Comparison of ENCODE assay signal across 11 cellular contexts in genomic region chr7:26195867-26196266, GRCh38. TPM values are rescaled to one million over a fixed set of nuclear protein-coding genes. Genes with fewer than 3 reads are reported as not detected.
A peak's percentile ranks its signal among the peaks of the same experiment; 100 is the strongest.
DNase-seq lines count a peak whose midpoint lies in the region; ATAC-seq and TF ChIP-seq lines count a peak whose summit lies in the region.
"Had no signal": no experiment of that assay in that cellular context is flagged by ENCODE, and none has a peak within 500 bp of the region (broad histone marks: within the 10 kb centered on the region; RNA-seq: fewer than 3 reads in every experiment).

No MANE protein-coding gene starts in this region.

- H4K20me1 ChIP-seq in OCI-LY7 (ENCODE audit: insufficient read depth, low read length) (peaks cover 80% of the 10 kb centered on the region), osteoblast (ENCODE audit: insufficient read depth, low read length) (peaks cover 84% of the 10 kb centered on the region)

- TF ChIP-seq CTCF in GM12865 (IDR thresholded peaks at IDR 0.05; ENCODE audit: insufficient read depth, low read depth, low read length, missing control alignments) (no peak), OCI-LY7 (conservative IDR thresholded peaks at IDR 0.05; ENCODE audit: low read length) (no peak), osteoblast (IDR thresholded peaks at IDR 0.05; ENCODE audit: extremely low read depth, low read depth, low read length) (no peak)

- H3K9me2 ChIP-seq in OCI-LY7 (ENCODE audit: insufficient read depth, low read length): no peaks in the 10 kb centered on the region

- H3K4me3 ChIP-seq in GM12865 (ENCODE audit: low read depth, low read length) (peak overlapping the region; percentile 80), OCI-LY7 (ENCODE audit: low read depth, low read length, poor library complexity, severe bottlenecking) (peak overlapping the region; percentile 99), ectodermal cell (ENCODE audit: insufficient read depth, low read depth, low read length) (peak overlapping the region; percentile 98), osteoblast (ENCODE audit: insufficient read depth, low read length) (no peak overlapping the region)

- H3K4me1 ChIP-seq in OCI-LY7 (ENCODE audit: insufficient read depth, low read length, poor library complexity, severe bottlenecking) (peaks cover 54% of the 10 kb centered on the region), ectodermal cell (ENCODE audit: control insufficient read depth, insufficient read depth, low read length) (peaks cover 28% of the 10 kb centered on the region), osteoblast (ENCODE audit: insufficient read depth, low read length) (peaks cover 21% of the 10 kb centered on the region)

- CTCF ChIA-PET in OCI-LY7 (lab: Charles Lee; ENCODE audit: unreplicated experiment): no interaction called here

- ATAC-seq in GM19023 (IDR thresholded peaks at IDR 0.05; ENCODE audit: unreplicated experiment): no peak

- intact Hi-C loops in OCI-LY7 (cut with micrococcal nuclease; ENCODE audit: unreplicated experiment): no loop called here

- H3K79me2 ChIP-seq in OCI-LY7 (ENCODE audit: insufficient read depth, low read depth, low read length) (peaks cover 97% of the 10 kb centered on the region), osteoblast (ENCODE audit: insufficient read depth, low read length) (peaks cover 81% of the 10 kb centered on the region)

- WGBS in ectodermal cell, 2 experiments: 91 to 94% methylated on average over 6 of the region's 6 CpGs

- H3K27ac ChIP-seq in OCI-LY7 (ENCODE audit: low read depth, low read length, poor library complexity, severe bottlenecking): no peak overlapping the region
- H3K27ac ChIP-seq in ectodermal cell (ENCODE audit: insufficient read depth, low read depth, low read length, poor library complexity, severe bottlenecking): no peak overlapping the region
- H3K27ac ChIP-seq in osteoblast (ENCODE audit: low read depth, low read length): no peak overlapping the region

- H3K9me3 ChIP-seq in OCI-LY7 (ENCODE audit: low read length) (no peaks in the 10 kb centered on the region), ectodermal cell (ENCODE audit: control insufficient read depth, low read length) (no peaks in the 10 kb centered on the region), osteoblast (ENCODE audit: low read depth, low read length) (no peaks in the 10 kb centered on the region)

- peak overlapping the region; percentile 93 for H3K4me2 ChIP-seq in OCI-LY7 (ENCODE audit: low read length)
- H3K4me2 ChIP-seq in osteoblast (ENCODE audit: insufficient read depth, low read length): peak overlapping the region; percentile 84

- H3K27me3 ChIP-seq in ectodermal cell (ENCODE audit: control insufficient read depth, insufficient read depth, low read length, poor library complexity, severe bottlenecking) (no peaks in the 10 kb centered on the region), osteoblast (ENCODE audit: insufficient read depth, low read length) (no peaks in the 10 kb centered on the region)

- H3K36me3 ChIP-seq in OCI-LY7 (ENCODE audit: insufficient read depth, low read length) (peaks cover 97% of the 10 kb centered on the region), ectodermal cell (ENCODE audit: control insufficient read depth, insufficient read depth, low read length) (peaks cover 61% of the 10 kb centered on the region), osteoblast (ENCODE audit: insufficient read depth, low read length) (peaks cover 73% of the 10 kb centered on the region)

- H2AFZ ChIP-seq in OCI-LY7 (ENCODE audit: low read length): no peak overlapping the region
- H2AFZ ChIP-seq in osteoblast (ENCODE audit: low read length): no peak overlapping the region

- DNase-seq in GM12865 (ENCODE audit: low read depth) (no peak), OCI-LY7 (ENCODE audit: low spot score) (no peak), osteoblast (ENCODE audit: insufficient read length, low spot score, missing footprints) (no peak), NCI-H1694 (lab: John Stamatoyannopoulos, UW) (no peak), kidney tubule cell (ENCODE audit: low spot score) (no peak), D341Med (ENCODE audit: low spot score) (no peak)
- DNase-seq: hippocampal formation, NCI-H2171 treated with DMSO at 0.1 percent for 48 hours, T-helper 9 cell had no signal

- BruUV-seq in OCI-LY7 (replicated peaks; lab: Mats Ljungman, UMichigan): no TSS peak

- POLR2A ChIA-PET in OCI-LY7 (lab: Charles Lee): interaction anchor here (1.1 to 1.8 kb wide), 2 partner anchors 15 to 105 kb away, joined by 3 to 4 read pairs; no protein-coding TSS in a partner anchor

RNA-seq across cellular contexts. Expression of gene HNRNPA2B1, which starts 4.7 kb away (rescaled TPM):
- 258 and 406 TPM in 2 replicates for total RNA-seq in OCI-LY7 (2014; rRNA removed; shearing (Covaris generic))
- total RNA-seq in OCI-LY7 (2022) (1,014 and 1,090 TPM in 2 replicates), osteoblast (82.9 and 83.1 TPM in 2 replicates)
- polyA plus RNA-seq in ectodermal cell (2013, experiment 1 of 4): 1,829 TPM
- 1,781 TPM for polyA plus RNA-seq in ectodermal cell (2013, experiment 2 of 4)
- 1,089 TPM for polyA plus RNA-seq in ectodermal cell (2013, experiment 3 of 4)
- polyA plus RNA-seq in ectodermal cell (2013, experiment 4 of 4): 1,208 TPM

RNA-seq across cellular contexts. Expression of gene CBX3, which starts 5.7 kb away (rescaled TPM):
- total RNA-seq in OCI-LY7 (2014; rRNA removed; shearing (Covaris generic)): 252 and 259 TPM in 2 replicates
- 350 and 364 TPM in 2 replicates for total RNA-seq in OCI-LY7 (2022)
- 236 TPM for polyA plus RNA-seq in ectodermal cell (2013, experiment 1 of 4)
- polyA plus RNA-seq in ectodermal cell (2013, experiment 2 of 4): 246 TPM
- polyA plus RNA-seq in ectodermal cell (2013, experiment 3 of 4): 214 TPM
- 223 TPM for polyA plus RNA-seq in ectodermal cell (2013, experiment 4 of 4)
- total RNA-seq in osteoblast: 136 and 142 TPM in 2 replicates

RNA-seq across cellular contexts. Expression of gene NFE2L3, which starts 43.9 kb away (rescaled TPM):
- total RNA-seq in OCI-LY7 (2014; rRNA removed; shearing (Covaris generic)): 10.7 and 13.3 TPM in 2 replicates
- 12.3 and 12.6 TPM in 2 replicates for total RNA-seq in OCI-LY7 (2022)
- polyA plus RNA-seq in ectodermal cell (2013, experiment 1 of 4): 7.0 TPM
- polyA plus RNA-seq in ectodermal cell (2013, experiment 2 of 4): 5.7 TPM
- 5.4 TPM for polyA plus RNA-seq in ectodermal cell (2013, experiment 3 of 4)
- polyA plus RNA-seq in ectodermal cell (2013, experiment 4 of 4): 6.2 TPM
- total RNA-seq in osteoblast: 0.59 and 1.4 TPM in 2 replicates
